In the genomic region with DNA sequence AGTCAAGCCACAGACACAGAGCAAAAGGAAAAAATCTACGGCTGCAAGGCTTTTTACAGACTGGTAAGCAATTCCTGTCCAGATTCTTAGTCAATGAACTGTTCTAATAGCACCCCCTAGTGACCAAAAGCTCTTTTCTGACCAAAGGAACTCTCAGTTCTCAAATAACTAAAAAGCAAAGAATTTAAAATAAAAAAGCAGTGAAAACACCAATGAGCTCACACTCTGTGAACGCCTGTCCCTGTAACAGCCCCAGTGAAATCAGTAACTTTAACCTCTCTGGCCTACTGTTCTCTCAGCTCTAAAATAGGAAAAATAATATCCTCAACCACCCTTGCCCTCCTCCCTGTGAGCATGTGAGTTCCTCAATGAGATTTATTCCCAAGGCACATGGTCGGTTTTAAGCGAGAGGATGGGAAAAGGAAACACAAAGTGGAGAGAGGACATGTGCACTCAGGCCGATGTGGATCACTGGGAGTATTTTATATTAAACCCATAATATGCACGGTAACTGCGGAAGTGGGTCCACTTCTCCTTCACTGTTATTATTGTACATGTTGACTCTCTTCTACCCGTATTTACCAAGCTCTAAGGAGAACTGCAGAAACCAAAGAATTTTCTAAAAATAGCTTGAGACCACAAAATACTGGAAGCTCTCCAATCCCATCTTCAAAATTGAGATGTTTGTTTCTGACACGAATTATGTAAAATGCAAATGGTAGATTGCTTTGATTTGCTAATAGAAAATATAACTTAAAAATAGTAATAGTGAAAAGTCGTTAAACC, we compare ENCODE assay signal across 8 cellular contexts.
A peak's percentile ranks its signal among the peaks of the same experiment; 100 is the strongest.
DNase-seq lines count a peak whose midpoint lies in the region; ATAC-seq and TF ChIP-seq lines count a peak whose summit lies in the region.

No MANE protein-coding gene starts in this region.

- peaks cover 6% of the 10 kb centered on the region for H3K36me3 ChIP-seq in smooth muscle cell (ENCODE audit: low read depth)

- H4K20me1 ChIP-seq in smooth muscle cell (ENCODE audit: low read depth) = peaks cover 27% of the 10 kb centered on the region

- WGBS in smooth muscle cell (ENCODE audit: low lambda C conversion rate) = 63% methylated on average over 10 of the region's 10 CpGs

- TF ChIP-seq CTCF in CD4-positive, alpha-beta T cell (IDR thresholded peaks at IDR 0.05) = peak; percentile 51
- peak; percentile 82 for TF ChIP-seq CTCF in smooth muscle cell (IDR thresholded peaks at IDR 0.05; ENCODE audit: borderline replicate concordance, insufficient read depth, poor library complexity, severe bottlenecking)

- H3K4me1 Mint-ChIP-seq in CD4-positive, alpha-beta T cell (ENCODE audit: low read depth) = no peaks in the 10 kb centered on the region

- peaks cover 28% of the 10 kb centered on the region for H3K36me3 Mint-ChIP-seq in CD4-positive, alpha-beta T cell (ENCODE audit: low read depth)

- no peaks in the 10 kb centered on the region for H3K27me3 Mint-ChIP-seq in CD4-positive, alpha-beta T cell

- peak overlapping the region; percentile 23 for H3K4me2 ChIP-seq in smooth muscle cell

- H3F3A ChIP-seq in smooth muscle cell (ENCODE audit: low read depth) = peaks cover 8% of the 10 kb centered on the region

- no peak overlapping the region for H3K27ac Mint-ChIP-seq in CD4-positive, alpha-beta T cell

- H3K9me3 ChIP-seq in CD4-positive, alpha-beta T cell (ENCODE audit: control insufficient read depth, low read length) = no peaks in the 10 kb centered on the region
- H3K9me3 ChIP-seq in smooth muscle cell (replicated peaks; ENCODE audit: low read depth) = no peaks in the 10 kb centered on the region

- no peaks in the 10 kb centered on the region for H3K9me3 Mint-ChIP-seq in CD4-positive, alpha-beta T cell

- H3K4me3 ChIP-seq in smooth muscle cell = no peak overlapping the region

- no peak overlapping the region for H3K4me3 Mint-ChIP-seq in CD4-positive, alpha-beta T cell

- no peak overlapping the region for H2AFZ ChIP-seq in smooth muscle cell (ENCODE audit: low read depth)

- intact Hi-C loops in CD4-positive, alpha-beta T cell (cut with DNase I, micrococcal nuclease) = loop anchor here (2.0 kb wide), 2 partner anchors 1418 to 1580 kb away; no protein-coding TSS in a partner anchor

- H3K27ac ChIP-seq in CD4-positive, alpha-beta T cell (ENCODE audit: low read depth, low read length) = no peak overlapping the region
- no peak overlapping the region for H3K27ac ChIP-seq in smooth muscle cell (ENCODE audit: low read depth)

- no peak overlapping the region for H3K9ac ChIP-seq in smooth muscle cell (ENCODE audit: low read depth)

- H3K79me2 ChIP-seq in smooth muscle cell (ENCODE audit: low read depth) = no peaks in the 10 kb centered on the region

- H3K4me1 ChIP-seq in smooth muscle cell (ENCODE audit: low read depth) = peaks cover 13% of the 10 kb centered on the region

- DNase-seq in CD4-positive, alpha-beta T cell = no peak
- DNase-seq in NCI-H345 (lab: John Stamatoyannopoulos, UW) = peak; percentile 57
- peak; percentile 77 for DNase-seq in amniotic stem cell (lab: John Stamatoyannopoulos, UW)
- peak; percentile 41 to 85 for DNase-seq in hippocampal formation (lab: John Stamatoyannopoulos, UW)
- DNase-seq in smooth muscle cell (lab: John Stamatoyannopoulos, UW; ENCODE audit: unreplicated experiment) = no peak
- no peak for DNase-seq in stimulated activated CD4-positive, alpha-beta T cell treated with anti-CD3 and anti-CD28 coated beads, Interleukin-4, amount 100 ng/mL, for 1 hour

- POLR2A ChIA-PET in CD4-positive, alpha-beta T cell (lab: Charles Lee) = no interaction called here

- ATAC-seq in CD4-positive, alpha-beta T cell (ENCODE audit: poor library complexity) = no peak
- ATAC-seq in GM18858 (IDR thresholded peaks at IDR 0.05; ENCODE audit: unreplicated experiment) = peak; percentile 54
- ATAC-seq in HG03139 (IDR thresholded peaks at IDR 0.05; ENCODE audit: unreplicated experiment) = peak; percentile 52

- no peaks in the 10 kb centered on the region for H3K27me3 ChIP-seq in CD4-positive, alpha-beta T cell (ENCODE audit: control insufficient read depth, insufficient read depth, low read length)
- H3K27me3 ChIP-seq in smooth muscle cell (ENCODE audit: low read depth) = no peaks in the 10 kb centered on the region

- CTCF ChIA-PET in CD4-positive, alpha-beta T cell (lab: Charles Lee) = interaction anchor here (1.0 to 2.1 kb wide), 8 partner anchors 9 to 150 kb away, joined by 3 to 10 read pairs (median 4); no protein-coding TSS in a partner anchor

Comparison
In these comparisons a context has a peak if more than half of its experiments do, and no peak if none do; other contexts are left out.
1. DNase-seq: peak in NCI-H345 (single experiment), amniotic stem cell (single experiment) and hippocampal formation (2 of 2); none in CD4-positive, alpha-beta T cell (0 of 10), smooth muscle cell (single experiment) and stimulated activated CD4-positive, alpha-beta T cell treated with anti-CD3 and anti-CD28 coated beads, Interleukin-4, amount 100 ng/mL, for 1 hour (single experiment).